In the genomic region with DNA sequence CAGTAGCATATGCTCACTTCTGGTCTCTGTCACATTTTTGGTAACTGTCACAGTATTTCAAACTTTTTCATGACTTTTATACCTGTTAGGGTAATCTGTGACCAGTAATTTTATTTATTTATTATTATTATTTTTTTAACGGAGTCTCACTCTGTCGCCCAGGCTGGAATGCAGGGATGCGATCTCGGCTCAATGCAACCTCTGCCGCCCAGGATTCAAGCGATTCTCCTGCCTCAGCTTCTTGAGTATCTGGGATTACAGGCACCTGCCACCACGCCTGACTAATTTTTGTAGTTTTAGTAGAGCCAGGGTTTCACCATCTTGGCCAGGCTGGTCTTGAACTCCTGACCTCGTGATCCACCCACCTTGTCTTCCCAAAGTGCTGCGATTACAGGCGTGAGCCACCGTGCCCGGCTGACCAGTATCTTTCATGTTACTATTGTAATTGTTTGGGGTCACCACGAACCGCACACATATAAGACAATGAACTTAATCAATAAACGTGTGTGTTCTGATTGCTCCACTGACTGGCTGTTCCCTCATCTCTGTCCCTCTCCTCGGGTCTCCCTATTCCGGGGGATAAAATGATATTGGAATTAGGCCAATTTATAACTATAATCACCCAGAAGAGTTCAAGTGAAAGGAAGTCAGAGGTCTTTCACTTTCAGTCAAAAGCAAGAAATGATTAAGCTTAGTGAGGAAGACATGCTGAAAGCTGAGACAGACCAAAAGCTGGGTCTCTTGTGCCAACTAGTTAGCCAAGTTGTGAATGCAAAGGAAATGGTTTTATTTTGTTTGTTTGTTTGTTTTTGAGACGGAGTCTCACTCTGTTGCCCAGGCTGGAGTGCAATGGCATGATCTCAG, we compare ENCODE assay signal across 15 cellular contexts. TPM values are rescaled to one million over a fixed set of nuclear protein-coding genes. Genes with fewer than 3 reads are reported as not detected.
DNase-seq lines count a peak whose midpoint lies in the region; ATAC-seq and TF ChIP-seq lines count a peak whose summit lies in the region.
"Had no signal": no experiment of that assay in that cellular context is flagged by ENCODE, and none has a peak within 500 bp of the region (broad histone marks: within the 10 kb centered on the region; RNA-seq: fewer than 3 reads in every experiment).

No MANE protein-coding gene starts in this region.

- no peak for TF ChIP-seq CTCF in natural killer cell (IDR thresholded peaks at IDR 0.05)

- no peak for DNase-seq in natural killer cell treated with Interleukin-12 subunit alpha and Interleukin-12 subunit beta and Interleukin-15 and Interleukin-18, amount 100 ng/mL, for 72 hours (ENCODE audit: low spot score)
- DNase-seq in natural killer cell (no peak), globus pallidus (ENCODE audit: low spot score) (no peak), G401 (ENCODE audit: low spot score) (no peak)
- DNase-seq in stimulated activated naive CD8-positive, alpha-beta T cell treated with anti-CD3 and anti-CD28 coated beads, Interleukin-15, amount 100 ng/mL, for 72 hours: no peak
- DNase-seq in activated CD4-positive, CD25-positive, alpha-beta regulatory T cell treated with anti-CD3 and anti-CD28 coated beads, Interleukin-2, amount 50 U/mL, for 72 hours: no peak
- DNase-seq: cerebellar nuclear complex; NCI-H1436; NCI-H526; posterior cingulate gyrus; SIG-M5; stimulated activated naive CD4-positive, alpha-beta T cell treated with Interleukin-2 at 50 U/mL for 16 hours had no signal

- H3K27ac Mint-ChIP-seq in natural killer cell treated with Interleukin-12 subunit alpha and Interleukin-12 subunit beta and Interleukin-15 and Interleukin-18, amount 100 ng/mL, for 72 hours: peak overlapping the region in 1 of 2 donors; percentile 18
- no peak overlapping the region for H3K27ac Mint-ChIP-seq in natural killer cell
- no peak overlapping the region for H3K27ac Mint-ChIP-seq in stimulated activated naive CD8-positive, alpha-beta T cell treated with anti-CD3 and anti-CD28 coated beads, Interleukin-15, amount 100 ng/mL, for 72 hours
- H3K27ac Mint-ChIP-seq: activated naive CD4-positive, alpha-beta T cell treated with anti-CD3 and anti-CD28 coated beads, Interleukin-2, amount 50 U/mL, for 24 hours had no signal

- no peaks in the 10 kb centered on the region for H3K36me3 Mint-ChIP-seq in natural killer cell treated with Interleukin-12 subunit alpha and Interleukin-12 subunit beta and Interleukin-15 and Interleukin-18, amount 100 ng/mL, for 72 hours
- no peaks in the 10 kb centered on the region for H3K36me3 Mint-ChIP-seq in natural killer cell
- H3K36me3 Mint-ChIP-seq: activated naive CD4-positive, alpha-beta T cell treated with anti-CD3 and anti-CD28 coated beads, Interleukin-2, amount 50 U/mL, for 24 hours had no signal

- peaks cover 4 to 12% of the 10 kb centered on the region in 2 donors for H3K4me1 Mint-ChIP-seq in natural killer cell treated with Interleukin-12 subunit alpha and Interleukin-12 subunit beta and Interleukin-15 and Interleukin-18, amount 100 ng/mL, for 72 hours (ENCODE audit: low read depth in 2 of 2)
- no peaks in the 10 kb centered on the region for H3K4me1 Mint-ChIP-seq in natural killer cell
- peaks cover 10% of the 10 kb centered on the region for H3K4me1 Mint-ChIP-seq in stimulated activated naive CD8-positive, alpha-beta T cell treated with anti-CD3 and anti-CD28 coated beads, Interleukin-15, amount 100 ng/mL, for 72 hours

- no peaks in the 10 kb centered on the region for H3K9me3 Mint-ChIP-seq in natural killer cell treated with Interleukin-12 subunit alpha and Interleukin-12 subunit beta and Interleukin-15 and Interleukin-18, amount 100 ng/mL, for 72 hours
- H3K9me3 Mint-ChIP-seq in natural killer cell: no peaks in the 10 kb centered on the region
- H3K9me3 Mint-ChIP-seq in stimulated activated naive CD8-positive, alpha-beta T cell treated with anti-CD3 and anti-CD28 coated beads, Interleukin-15, amount 100 ng/mL, for 72 hours: peaks cover 0 to 7% of the 10 kb centered on the region in 2 donors
- H3K9me3 Mint-ChIP-seq: activated naive CD4-positive, alpha-beta T cell treated with anti-CD3 and anti-CD28 coated beads, Interleukin-2, amount 50 U/mL, for 24 hours had no signal

- ATAC-seq in natural killer cell treated with Interleukin-12 subunit alpha and Interleukin-12 subunit beta and Interleukin-15 and Interleukin-18, amount 100 ng/mL, for 72 hours: peak; percentile 59 to 84
- ATAC-seq in natural killer cell: no peak
- ATAC-seq in HG02678 (IDR thresholded peaks at IDR 0.05; ENCODE audit: unreplicated experiment): peak; percentile 89
- ATAC-seq in HG03565 (IDR thresholded peaks at IDR 0.05; ENCODE audit: unreplicated experiment): peak; percentile 76
- ATAC-seq in stimulated activated naive CD8-positive, alpha-beta T cell treated with anti-CD3 and anti-CD28 coated beads, Interleukin-15, amount 100 ng/mL, for 72 hours: peak; percentile 94

- in situ Hi-C loops in G401 (cut with HindIII; ENCODE audit: low sequenced_read_pairs): no loop called here

- H3K4me3 Mint-ChIP-seq in natural killer cell treated with Interleukin-12 subunit alpha and Interleukin-12 subunit beta and Interleukin-15 and Interleukin-18, amount 100 ng/mL, for 72 hours: peak overlapping the region; percentile 67
- no peak overlapping the region for H3K4me3 Mint-ChIP-seq in natural killer cell
- peak overlapping the region in 1 of 2 donors; percentile 5 for H3K4me3 Mint-ChIP-seq in stimulated activated naive CD8-positive, alpha-beta T cell treated with anti-CD3 and anti-CD28 coated beads, Interleukin-15, amount 100 ng/mL, for 72 hours
- H3K4me3 Mint-ChIP-seq: activated naive CD4-positive, alpha-beta T cell treated with anti-CD3 and anti-CD28 coated beads, Interleukin-2, amount 50 U/mL, for 24 hours had no signal

- peaks cover 0 to 3% of the 10 kb centered on the region in 2 donors for H3K27me3 Mint-ChIP-seq in natural killer cell treated with Interleukin-12 subunit alpha and Interleukin-12 subunit beta and Interleukin-15 and Interleukin-18, amount 100 ng/mL, for 72 hours
- H3K27me3 Mint-ChIP-seq in natural killer cell (ENCODE audit: low read depth in 2 of 2): peaks cover 0 to 4% of the 10 kb centered on the region in 2 donors
- no peaks in the 10 kb centered on the region for H3K27me3 Mint-ChIP-seq in stimulated activated naive CD8-positive, alpha-beta T cell treated with anti-CD3 and anti-CD28 coated beads, Interleukin-15, amount 100 ng/mL, for 72 hours
- H3K27me3 Mint-ChIP-seq: activated naive CD4-positive, alpha-beta T cell treated with anti-CD3 and anti-CD28 coated beads, Interleukin-2, amount 50 U/mL, for 24 hours had no signal

- intact Hi-C loops in natural killer cell (cut with micrococcal nuclease): no loop called here

RNA-seq across cellular contexts. Expression of gene TGIF1, which starts 22.9 kb away (rescaled TPM):
- total RNA-seq in natural killer cell treated with Interleukin-12 subunit alpha and Interleukin-12 subunit beta and Interleukin-15 and Interleukin-18, amount 100 ng/mL, for 72 hours: 10 to 100 TPM; 12.5 to 24.5 TPM
- 10 to 100 TPM; 57.5 to 74.7 (median 60.4) TPM for total RNA-seq in natural killer cell
- total RNA-seq in G401 (2014; rRNA removed; shearing (Covaris generic)): 279 and 304 TPM in 2 replicates

Comparison
In these comparisons a context has a peak if more than half of its experiments do, and no peak if none do; other contexts are left out.
1. ATAC-seq: peak in natural killer cell treated with Interleukin-12 subunit alpha and Interleukin-12 subunit beta and Interleukin-15 and Interleukin-18, amount 100 ng/mL, for 72 hours (2 of 2), HG02678 (single experiment), HG03565 (single experiment) and stimulated activated naive CD8-positive, alpha-beta T cell treated with anti-CD3 and anti-CD28 coated beads, Interleukin-15, amount 100 ng/mL, for 72 hours (single experiment); none in natural killer cell (0 of 3).